8 cellular contexts compared by ENCODE assay signal in genomic region chr6:36596359-36596758, GRCh38. TPM values are rescaled to one million over a fixed set of nuclear protein-coding genes. Genes with fewer than 3 reads are reported as not detected.
DNase-seq lines count a peak whose midpoint lies in the region; ATAC-seq, FAIRE-seq and TF ChIP-seq lines count a peak whose summit lies in the region.

No MANE protein-coding gene starts in this region.

- H3K79me2 ChIP-seq in HepG2 (ENCODE audit: insufficient read depth, low read length): peaks cover 72% of the 10 kb centered on the region

- no TSS peak for BruUV-seq in HepG2 (replicated peaks; lab: Mats Ljungman, UMichigan)

- peak overlapping the region; percentile 94 for H3K4me3 ChIP-seq in cardiac muscle cell
- H3K4me3 ChIP-seq in adrenal gland: peak overlapping the region in 3 of 4 donors; percentile 71 to 97 (median 73)
- peak overlapping the region; percentile 87 to 97 (median 92) for H3K4me3 ChIP-seq in HepG2 (replicated peaks in 1 of 3; ENCODE audit: insufficient read depth in 1 of 3, low read depth in 2 of 3, low read length in 3 of 3)
- H3K4me3 ChIP-seq in upper lobe of right lung: peak overlapping the region; percentile 99

- in situ Hi-C loops in HepG2 (cut with HindIII; ENCODE audit: extremely low pct_ligation_motif_present, low pct_unique_long_range_greater_than_20kb): loop anchor here (5.0 kb wide), 1 partner anchor 154 kb away; the partner anchor contains the start of genes KCTD20 and PXT1

- no peaks in the 10 kb centered on the region for H3K9me3 ChIP-seq in cardiac muscle cell (ENCODE audit: low read depth)
- H3K9me3 ChIP-seq in adrenal gland (replicated peaks in 1 of 3): no peaks in the 10 kb centered on the region
- H3K9me3 ChIP-seq in HepG2 (ENCODE audit: low read length): no peaks in the 10 kb centered on the region
- H3K9me3 ChIP-seq in upper lobe of right lung: no peaks in the 10 kb centered on the region

- TF ChIP-seq RAD21 in HepG2 (CRISPR knock-in tag; IDR thresholded peaks at IDR 0.05): no peak

- H3K36me3 ChIP-seq in cardiac muscle cell (peaks cover 46% of the 10 kb centered on the region), adrenal gland (replicated peaks in 1 of 2) (peaks cover 0 to 48% of the 10 kb centered on the region in 2 donors), HepG2 (replicated peaks in 1 of 2; ENCODE audit: control insufficient read depth in 1 of 2, insufficient read depth in 2 of 2, low read length in 2 of 2) (peaks cover 21 to 52% of the 10 kb centered on the region in 2 experiments), upper lobe of right lung (peaks cover 49% of the 10 kb centered on the region)

- H3K4me1 ChIP-seq in cardiac muscle cell (ENCODE audit: low read depth) (peaks cover 29% of the 10 kb centered on the region), adrenal gland (replicated peaks in 1 of 2) (peaks cover 39 to 50% of the 10 kb centered on the region in 2 donors), HepG2 (ENCODE audit: insufficient read depth, low read length) (peaks cover 62% of the 10 kb centered on the region), upper lobe of right lung (peaks cover 44% of the 10 kb centered on the region)

- H3K4me2 ChIP-seq in HepG2 (ENCODE audit: low read depth, low read length): peak overlapping the region; percentile 93

- H2AFZ ChIP-seq in HepG2 (ENCODE audit: low read length): no peak overlapping the region

- H3K27me3 ChIP-seq in cardiac muscle cell (no peaks in the 10 kb centered on the region), adrenal gland (no peaks in the 10 kb centered on the region), HepG2 (ENCODE audit: control insufficient read depth in 1 of 2, insufficient read depth in 2 of 2, low read length in 2 of 2) (no peaks in the 10 kb centered on the region; a peak in 1 of 5 replicates), upper lobe of right lung (no peaks in the 10 kb centered on the region)

- ATAC-seq in Right ventricle myocardium inferior: no peak
- no peak for ATAC-seq in HepG2
- ATAC-seq in upper lobe of right lung: no peak
- no peak for ATAC-seq in HG03045 (IDR thresholded peaks at IDR 0.05; ENCODE audit: unreplicated experiment)
- ATAC-seq in GM21576 (IDR thresholded peaks at IDR 0.05; ENCODE audit: unreplicated experiment): no peak

- no peak for TF ChIP-seq POLR2A in adrenal gland (IDR thresholded peaks at IDR 0.05)
- no peak for TF ChIP-seq POLR2A in HepG2 (IDR thresholded peaks at IDR 0.05; ENCODE audit: insufficient read depth in 1 of 2, low read depth in 2 of 2, low read length in 2 of 2)

- intact Hi-C loops in Right ventricle myocardium inferior (cut with DNase I) (no loop called here), adrenal gland (cut with DNase I) (loop anchor here (10.0 kb wide), 1 partner anchor 52 kb away; the partner anchor contains the start of gene STK38 (in 2 of the 2)), HepG2 (cut with micrococcal nuclease; ENCODE audit: unreplicated experiment) (no loop called here), upper lobe of right lung (cut with DNase I) (no loop called here)

- 0 to 1% (median 1%) methylated on average over 5 of the region's 5 CpGs for WGBS in adrenal gland, 4 donors
- 5% methylated on average over 5 of the region's 5 CpGs for WGBS in HepG2 (ENCODE audit: low lambda C conversion rate)

- TF ChIP-seq CTCF in cardiac muscle cell (IDR thresholded peaks at IDR 0.05; ENCODE audit: low read depth, low read length): no peak
- no peak for TF ChIP-seq CTCF in adrenal gland (IDR thresholded peaks at IDR 0.05)
- TF ChIP-seq CTCF in HepG2 (CRISPR knock-in tag; IDR thresholded peaks at IDR 0.05): no peak
- no peak for TF ChIP-seq CTCF in upper lobe of right lung (IDR thresholded peaks at IDR 0.05)

- peaks cover 69% of the 10 kb centered on the region for H4K20me1 ChIP-seq in HepG2 (ENCODE audit: insufficient read depth, low read length)

- H3K27ac ChIP-seq in cardiac muscle cell (peak overlapping the region; percentile 98), adrenal gland (peak overlapping the region in 3 of 5 donors; percentile 95 to 98 (median 97)), HepG2 (ENCODE audit: extremely low read length, insufficient read depth, low read length) (peak overlapping the region; percentile 26), upper lobe of right lung (peak overlapping the region; percentile 100)

- no peak for FAIRE-seq in HepG2 (lab: Jason Lieb, UNC)

- POLR2A ChIA-PET in HepG2 (lab: Yijun Ruan, JAX): interaction anchor here (0.6 to 6.8 kb wide), 9 partner anchors 12 to 180 kb away, joined by 3 to 142 read pairs (median 3); partner anchors contain the start of gene CDKN1A

- TF ChIP-seq EP300 in HepG2 (IDR thresholded peaks at IDR 0.05; ENCODE audit: low read depth in 2 of 2, low read length in 2 of 2) (no peak), HepG2 (CRISPR knock-in tag; IDR thresholded peaks at IDR 0.05; ENCODE audit: borderline replicate concordance) (no peak)

- no peak for DNase-seq in cardiac muscle cell (ENCODE audit: low read depth in 1 of 2, low spot score in 1 of 2)
- DNase-seq in Right ventricle myocardium inferior (ENCODE audit: missing footprints): no peak
- DNase-seq in adrenal gland: peak in 1 of 7 donors; percentile 40
- DNase-seq in HepG2 (ENCODE audit: low spot score): no peak
- DNase-seq in upper lobe of right lung: no peak
- no peak for DNase-seq in activated CD8-positive, alpha-beta memory T cell treated with anti-CD3 and anti-CD28 coated beads for 24 hours

- H3K9ac ChIP-seq in HepG2 (ENCODE audit: insufficient read depth, low read depth, low read length): peak overlapping the region; percentile 98

- CTCF ChIA-PET in HepG2 (lab: Yijun Ruan, JAX; ENCODE audit: low intra/inter-chr PET ratio, low total read pairs): no interaction called here

TF ChIP-seq in HepG2, 621 proteins besides CTCF, POLR2A, EP300 and RAD21 (continues in another document):
- TF ChIP-seq POLR2AphosphoS2 (IDR thresholded peaks at IDR 0.05; ENCODE audit: low read depth, low read length): 0 out of 2 replicates have a peak, but pooled peaks have one; percentile 73

RNA-seq across cellular contexts. Expression of gene SRSF3, which starts 2.2 kb away (rescaled TPM):
- 122 and 127 TPM in 2 replicates for total RNA-seq in cardiac muscle cell
- 160 and 184 TPM in 2 replicates for polyA plus RNA-seq in cardiac muscle cell
- total RNA-seq in Right ventricle myocardium inferior: 119 TPM
- total RNA-seq in adrenal gland: 100 to 1,000 TPM in 6 of 8 donors, 10 to 100 TPM in 2; 28.9 to 291 (median 123) TPM
- polyA plus RNA-seq in adrenal gland: 100 to 1,000 TPM in 1 of 3 donors, 10 to 100 TPM in 2; 87.8 to 290 (median 92.4) TPM
- 684 and 1,115 TPM in 2 replicates for total RNA-seq in HepG2 (2016; rRNA removed; fragmentation: Illumina TruSeq; extraction: Trizol)
- 87.6 and 93.5 TPM in 2 replicates for total RNA-seq in HepG2 (2016; cell fraction: cytosol; rRNA removed; fragmentation: Illumina TruSeq; extraction: Trizol; ENCODE audit: low read depth)
- 702 and 1,085 TPM in 2 replicates for total RNA-seq in HepG2 (2016; cell fraction: insoluble cytoplasmic fraction; rRNA removed; fragmentation: Illumina TruSeq; extraction: Trizol)
- total RNA-seq in HepG2 (2016; cell fraction: membrane; rRNA removed; fragmentation: Illumina TruSeq; extraction: Trizol): 160 and 205 TPM in 2 replicates
- total RNA-seq in HepG2 (2016; cell fraction: nucleus; rRNA removed; fragmentation: Illumina TruSeq; extraction: Trizol): 332 and 341 TPM in 2 replicates
- 149 and 206 TPM in 2 replicates for polyA plus RNA-seq in HepG2 (2011; rRNA removed)
- 204 and 209 TPM in 2 replicates for polyA plus RNA-seq in HepG2 (2011; cell fraction: cytosol; rRNA removed)
- 336 and 345 TPM in 2 replicates for polyA plus RNA-seq in HepG2 (2011; cell fraction: nucleus; rRNA removed)
- 161 and 268 TPM in 2 replicates for polyA plus RNA-seq in HepG2 (2012)
- 90.1 and 97.9 TPM in 2 replicates for polyA plus RNA-seq in HepG2 (2016; cell fraction: cytosol; fragmentation: Illumina TruSeq; extraction: Trizol; ENCODE audit: low read depth)
- polyA plus RNA-seq in HepG2 (2016; cell fraction: insoluble cytoplasmic fraction; fragmentation: Illumina TruSeq; extraction: Trizol; ENCODE audit: low read depth): 1,067 and 1,144 TPM in 2 replicates
- 123 and 146 TPM in 2 replicates for polyA plus RNA-seq in HepG2 (2016; cell fraction: membrane; fragmentation: Illumina TruSeq; extraction: Trizol; ENCODE audit: low read depth)
- 510 and 537 TPM in 2 replicates for polyA plus RNA-seq in HepG2 (2016; cell fraction: nucleus; fragmentation: Illumina TruSeq; extraction: Trizol; ENCODE audit: insufficient read depth, low read depth)
- polyA minus RNA-seq in HepG2 (2011; rRNA and poly(A)+ RNA removed; ENCODE audit: low replicate concordance): 214 and 251 TPM in 2 replicates
- 55.8 and 58.4 TPM in 2 replicates for polyA minus RNA-seq in HepG2 (2011; cell fraction: cytosol; rRNA and poly(A)+ RNA removed)
- 453 and 553 TPM in 2 replicates for polyA minus RNA-seq in HepG2 (2011; cell fraction: nucleus; rRNA and poly(A)+ RNA removed)
- 169 TPM for total RNA-seq in upper lobe of right lung

RNA-seq across cellular contexts. Expression of gene STK38, which starts 49.1 kb away (rescaled TPM):
- total RNA-seq in cardiac muscle cell (16.6 and 17.1 TPM in 2 replicates), Right ventricle myocardium inferior (22.6 TPM), adrenal gland (10 to 100 TPM in 6 of 8 donors, 1 to 10 TPM in 2; 7.4 to 21.3 (median 12.1) TPM), HepG2 (2016; rRNA removed; fragmentation: Illumina TruSeq; extraction: Trizol) (20.7 and 25.5 TPM in 2 replicates), upper lobe of right lung (27.8 TPM)
- polyA plus RNA-seq in cardiac muscle cell (22.5 and 35.3 TPM in 2 replicates), adrenal gland (10 to 100 TPM; 13.9 to 17.8 (median 16.6) TPM), HepG2 (2011; rRNA removed) (10.3 and 10.7 TPM in 2 replicates)
- total RNA-seq in HepG2 (2016; cell fraction: cytosol; rRNA removed; fragmentation: Illumina TruSeq; extraction: Trizol; ENCODE audit: low read depth): 3.6 and 4.8 TPM in 2 replicates
- total RNA-seq in HepG2 (2016; cell fraction: insoluble cytoplasmic fraction; rRNA removed; fragmentation: Illumina TruSeq; extraction: Trizol): 20.5 and 24.3 TPM in 2 replicates
- 8.8 and 9.2 TPM in 2 replicates for total RNA-seq in HepG2 (2016; cell fraction: membrane; rRNA removed; fragmentation: Illumina TruSeq; extraction: Trizol)
- total RNA-seq in HepG2 (2016; cell fraction: nucleus; rRNA removed; fragmentation: Illumina TruSeq; extraction: Trizol): 16.9 and 18.3 TPM in 2 replicates
- 5.2 and 7.9 TPM in 2 replicates for polyA plus RNA-seq in HepG2 (2011; cell fraction: cytosol; rRNA removed)
- 17.4 and 18.6 TPM in 2 replicates for polyA plus RNA-seq in HepG2 (2011; cell fraction: nucleus; rRNA removed)
- polyA plus RNA-seq in HepG2 (2012): 14.4 and 14.8 TPM in 2 replicates
- 1.2 and 1.3 TPM in 2 replicates for polyA plus RNA-seq in HepG2 (2016; cell fraction: cytosol; fragmentation: Illumina TruSeq; extraction: Trizol; ENCODE audit: low read depth)
- 21.9 and 22.8 TPM in 2 replicates for polyA plus RNA-seq in HepG2 (2016; cell fraction: insoluble cytoplasmic fraction; fragmentation: Illumina TruSeq; extraction: Trizol; ENCODE audit: low read depth)
- 4.0 and 4.3 TPM in 2 replicates for polyA plus RNA-seq in HepG2 (2016; cell fraction: membrane; fragmentation: Illumina TruSeq; extraction: Trizol; ENCODE audit: low read depth)
- polyA plus RNA-seq in HepG2 (2016; cell fraction: nucleus; fragmentation: Illumina TruSeq; extraction: Trizol; ENCODE audit: insufficient read depth, low read depth): 34.7 and 34.8 TPM in 2 replicates
- polyA minus RNA-seq in HepG2 (2011; rRNA and poly(A)+ RNA removed; ENCODE audit: low replicate concordance): 3.9 and 12.3 TPM in 2 replicates
- 5.2 and 7.1 TPM in 2 replicates for polyA minus RNA-seq in HepG2 (2011; cell fraction: cytosol; rRNA and poly(A)+ RNA removed)
- 11.6 and 14.5 TPM in 2 replicates for polyA minus RNA-seq in HepG2 (2011; cell fraction: nucleus; rRNA and poly(A)+ RNA removed)

Comparison
In these comparisons a context has a peak if more than half of its experiments do, and no peak if none do; other contexts are left out.
1. H3K27ac ChIP-seq: peak in every context shown above with its lines; median percentile 100 in upper lobe of right lung; 98 in cardiac muscle cell; 97 in adrenal gland; 26 in HepG2.
2. intact Hi-C loops: an anchor here in adrenal gland (10.0 kb wide); none called in Right ventricle myocardium inferior, HepG2 and upper lobe of right lung.